ENCODE assay signal across 8 cellular contexts in genomic region chr7:75878769-75879596, GRCh38.
DNase-seq lines count a peak whose midpoint lies in the region; ATAC-seq lines count a peak whose summit lies in the region.

Gene RHBDD2 (plus strand): TSS chr7:75879034. CDS start chr7:75879083, 49 bp downstream.

- peak within 1 kb of the TSS; percentile 71 to 99 (median 90) for H3K4me3 ChIP-seq in BLaER1 treated with 17β-estradiol and CSF1 and Interleukin-3, amounts not matched to agents 10 nM and 100 nM

- peaks cover 34 to 39% (median 37%) of the 10 kb centered on the region in 11 experiments for H3K36me3 ChIP-seq in BLaER1 treated with 17β-estradiol and CSF1 and Interleukin-3, amounts not matched to agents 10 nM and 100 nM

- H3K4me2 ChIP-seq in BLaER1 treated with 17β-estradiol and CSF1 and Interleukin-3, amounts not matched to agents 10 nM and 100 nM: peak within 1 kb of the TSS; percentile 87 to 99 (median 95)

- peaks cover 33 to 87% (median 48%) of the 10 kb centered on the region in 10 experiments for H3K4me1 ChIP-seq in BLaER1 treated with 17β-estradiol and CSF1 and Interleukin-3, amounts not matched to agents 10 nM and 100 nM

- H3K9ac ChIP-seq in BLaER1 treated with 17β-estradiol and CSF1 and Interleukin-3, amounts not matched to agents 10 nM and 100 nM: peak within 1 kb of the TSS; percentile 81 to 94 (median 90)

- H3K9me3 ChIP-seq in BLaER1 treated with 17β-estradiol and CSF1 and Interleukin-3, amounts not matched to agents 10 nM and 100 nM (replicated peaks in 1 of 11): no peaks in the 10 kb centered on the region

- H4K20me1 ChIP-seq in BLaER1 treated with 17β-estradiol and CSF1 and Interleukin-3, amounts not matched to agents 10 nM and 100 nM: peaks cover 3 to 41% (median 8%) of the 10 kb centered on the region in 11 experiments; a peak in 11 of 22 replicates

- H3K27ac ChIP-seq in BLaER1 treated with 17β-estradiol and CSF1 and Interleukin-3, amounts not matched to agents 10 nM and 100 nM: peak within 1 kb of the TSS; percentile 63 to 91 (median 85)

- H3K27me3 ChIP-seq in BLaER1 treated with 17β-estradiol and CSF1 and Interleukin-3, amounts not matched to agents 10 nM and 100 nM: no peaks in the 10 kb centered on the region

- ATAC-seq in GM19372 (IDR thresholded peaks at IDR 0.05; ENCODE audit: low read depth, unreplicated experiment): peak; percentile 90
- peak; percentile 65 for ATAC-seq in HG03558 (IDR thresholded peaks at IDR 0.05; ENCODE audit: extremely low read depth, unreplicated experiment)

- peak; percentile 95 for DNase-seq in NCI-H748 (lab: John Stamatoyannopoulos, UW; ENCODE audit: unreplicated experiment)
- DNase-seq in activated CD4-positive, alpha-beta T cell treated with anti-CD3 and anti-CD28 coated beads, Interleukin-2, amount 50 U/mL, for 1 hour: peak; percentile 97
- DNase-seq in cortex of kidney (lab: John Stamatoyannopoulos, UW): peak; percentile 79
- peak; percentile 98 for DNase-seq in left kidney (ENCODE audit: low read depth, low spot score)
- peak; percentile 97 to 98 for DNase-seq in stimulated activated CD4-positive, alpha-beta T cell treated with anti-CD3 and anti-CD28 coated beads, Interleukin-2, amount 100 ng/mL, for 24 hours

Comparison
In these comparisons a context has a peak if more than half of its experiments do, and no peak if none do; other contexts are left out.
1. Peak in every context shown above with its lines: DNase-seq, ATAC-seq, H3K4me3 ChIP-seq and H3K27ac ChIP-seq.